ENCODE assay signal across 12 cellular contexts in genomic region chr19:34306213-34306661, GRCh38. TPM values are rescaled to one million over a fixed set of nuclear protein-coding genes. Genes with fewer than 3 reads are reported as not detected.
A peak's percentile ranks its signal among the peaks of the same experiment; 100 is the strongest.
DNase-seq lines count a peak whose midpoint lies in the region; ATAC-seq and TF ChIP-seq lines count a peak whose summit lies in the region.
"Had no signal": no experiment of that assay in that cellular context is flagged by ENCODE, and none has a peak within 500 bp of the region (broad histone marks: within the 10 kb centered on the region; RNA-seq: fewer than 3 reads in every experiment).

No MANE protein-coding gene starts in this region.

- DNase-seq in Caki2 (ENCODE audit: low read depth) (peak; percentile 41), WTC11 (ENCODE audit: low spot score) (no peak), osteocyte (ENCODE audit: extremely low spot score, unreplicated experiment) (no peak)
- no peak for DNase-seq in activated effector memory CD4-positive, alpha-beta T cell treated with anti-CD3 and anti-CD28 coated beads, Interleukin-2, amount 50 U/mL, for 16 hours
- DNase-seq: DMS 273 treated with DMSO at 0.1 percent for 48 hours; NK-92 treated with Interleukin-12 subunit alpha and Interleukin-12 subunit beta, amount 100 ng/mL, for 24 hours; ovary; T-cell had no signal

- H3K4me3 Mint-ChIP-seq in WTC11 = no peak overlapping the region
- no peak overlapping the region for H3K4me3 Mint-ChIP-seq in osteocyte (ENCODE audit: unreplicated experiment)

- H3K27ac Mint-ChIP-seq in WTC11 (peak overlapping the region; percentile 53; the same call in 1 of the 2 replicates), osteocyte (ENCODE audit: unreplicated experiment) (no peak overlapping the region)

- H3K27me3 ChIP-seq in iPS-20b (ENCODE audit: insufficient read depth, low read length) (no peaks in the 10 kb centered on the region), skeletal muscle tissue (ENCODE audit: control insufficient read depth in 3 of 3, insufficient read depth in 3 of 3, low read length in 3 of 3) (no peaks in the 10 kb centered on the region)
- H3K27me3 ChIP-seq: ovary had no signal

- H3K27me3 Mint-ChIP-seq in WTC11 (ENCODE audit: low read depth) = no peaks in the 10 kb centered on the region
- no peaks in the 10 kb centered on the region for H3K27me3 Mint-ChIP-seq in osteocyte (ENCODE audit: unreplicated experiment)
- H3K27me3 Mint-ChIP-seq: T-cell had no signal

- H3K4me1 ChIP-seq in iPS-20b (ENCODE audit: insufficient read depth, low read length) (peaks cover 17% of the 10 kb centered on the region; the same call in 1 of the 2 replicates), skeletal muscle tissue (ENCODE audit: control insufficient read depth in 3 of 3, insufficient read depth in 3 of 3, low read length in 3 of 3) (peaks cover 24 to 34% (median 28%) of the 10 kb centered on the region in 3 donors)

- TF ChIP-seq CTCF in WTC11 (IDR thresholded peaks at IDR 0.05) (no peak), osteocyte (IDR thresholded peaks at IDR 0.05) (no peak)

- in situ Hi-C loops in Caki2 (cut with HindIII; ENCODE audit: low pct_unique_long_range_greater_than_20kb, low sequenced_read_pairs) = no loop called here

- peak overlapping the region; percentile 33 for H3K27ac ChIP-seq in iPS-20b (ENCODE audit: low read length)
- peak overlapping the region; percentile 67 for H3K27ac ChIP-seq in skeletal muscle tissue (ENCODE audit: low read depth, low read length)

- H3K4me3 ChIP-seq in iPS-20b (ENCODE audit: low read length) (no peak overlapping the region), skeletal muscle tissue (ENCODE audit: low read length in 3 of 3) (peak overlapping the region in 1 of 3 donors; percentile 30)
- H3K4me3 ChIP-seq: ovary had no signal

- H3K9ac ChIP-seq in iPS-20b (ENCODE audit: low read depth, low read length) (peak overlapping the region; percentile 49), skeletal muscle tissue (ENCODE audit: low read depth in 1 of 3, low read length in 3 of 3) (peak overlapping the region; percentile 16 to 54 (median 33))

- H3K9me3 Mint-ChIP-seq in WTC11 = no peaks in the 10 kb centered on the region
- no peaks in the 10 kb centered on the region for H3K9me3 Mint-ChIP-seq in osteocyte (ENCODE audit: unreplicated experiment)
- H3K9me3 Mint-ChIP-seq: T-cell had no signal

- H3K36me3 ChIP-seq in iPS-20b (ENCODE audit: insufficient read depth, low read depth, low read length) (peaks cover 6% of the 10 kb centered on the region; the same call in 1 of the 2 replicates), skeletal muscle tissue (ENCODE audit: control insufficient read depth in 3 of 3, insufficient read depth in 3 of 3, low read length in 3 of 3) (peaks cover 0 to 9% (median 4%) of the 10 kb centered on the region in 3 donors)
- H3K36me3 ChIP-seq: ovary had no signal

- H3K9me3 ChIP-seq in iPS-20b (ENCODE audit: insufficient read depth, low read depth, low read length) (no peaks in the 10 kb centered on the region), skeletal muscle tissue (ENCODE audit: control insufficient read depth in 3 of 3, low read length in 3 of 3) (no peaks in the 10 kb centered on the region)
- H3K9me3 ChIP-seq: ovary had no signal

- H3K36me3 Mint-ChIP-seq in WTC11 (peaks cover 9% of the 10 kb centered on the region; the same call in 1 of the 2 replicates), osteocyte (ENCODE audit: unreplicated experiment) (peaks cover 24% of the 10 kb centered on the region)

- ATAC-seq in WTC11 (no peak), GM21360 (IDR thresholded peaks at IDR 0.05; ENCODE audit: unreplicated experiment) (no peak), HG03354 (IDR thresholded peaks at IDR 0.05; ENCODE audit: poor library complexity, severe bottlenecking, unreplicated experiment) (no peak)
- ATAC-seq: T-cell had no signal

- peaks cover 18% of the 10 kb centered on the region for H3K4me1 Mint-ChIP-seq in WTC11
- peaks cover 14% of the 10 kb centered on the region for H3K4me1 Mint-ChIP-seq in osteocyte (ENCODE audit: unreplicated experiment)

- POLR2A ChIA-PET in WTC11 (lab: Charles Lee) = no interaction called here

- CTCF ChIA-PET in WTC11 (lab: Charles Lee) = no interaction called here

TF ChIP-seq in WTC11, 78 proteins besides CTCF, POLR2A, EP300 and RAD21:
- peak; percentile 46; the same call in 1 of the 2 replicates for TF ChIP-seq GABPB1 (CRISPR knock-in tag; IDR thresholded peaks at IDR 0.05)
- no peak for TF ChIP-seq PREB (CRISPR knock-in tag; IDR thresholded peaks at IDR 0.05; ENCODE audit: borderline replicate concordance)

RNA-seq across cellular contexts. Expression of gene GARRE1, which starts 51.9 kb away (rescaled TPM):
- 4.8 and 7.4 TPM in 2 replicates for total RNA-seq in Caki2 (2014; rRNA removed; shearing (Covaris generic); ENCODE audit: low replicate concordance)
- 16.7 to 20.8 TPM (median 19.8 TPM) in 3 replicates for total RNA-seq in WTC11 (2021)
- total RNA-seq in skeletal muscle tissue = 17.2 TPM
- 29.5 and 33.5 TPM in 2 replicates for total RNA-seq in osteocyte

RNA-seq across cellular contexts. Expression of gene GPI, which starts 58.8 kb away (rescaled TPM):
- 829 and 893 TPM in 2 replicates for total RNA-seq in Caki2 (2014; rRNA removed; shearing (Covaris generic); ENCODE audit: low replicate concordance)
- total RNA-seq in WTC11 (2021) = 389 to 452 TPM (median 446 TPM) in 3 replicates
- 80.4 TPM for total RNA-seq in skeletal muscle tissue
- 181 and 192 TPM in 2 replicates for total RNA-seq in osteocyte
